Comparison of ENCODE assay signal across 14 cellular contexts in the genomic region with DNA sequence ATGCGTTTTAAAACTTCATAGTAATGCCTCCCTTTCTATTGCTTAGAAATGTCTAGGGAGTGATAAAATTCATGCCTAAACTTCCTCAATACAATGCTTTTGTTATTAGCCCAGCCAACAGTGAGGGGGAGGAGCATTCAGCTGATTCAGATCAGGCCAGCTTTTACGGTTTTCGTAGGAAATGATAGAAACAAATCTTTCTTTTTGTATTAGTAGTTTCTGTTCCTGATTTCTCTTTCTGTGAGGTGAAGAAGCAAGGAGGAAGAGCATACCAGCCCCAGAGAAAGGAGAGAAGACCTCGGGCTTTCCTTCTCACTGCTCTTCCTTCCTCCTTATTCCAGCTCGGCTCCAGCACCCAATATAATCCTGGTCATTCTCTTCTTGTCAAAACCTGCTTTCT. TPM values are rescaled to one million over a fixed set of nuclear protein-coding genes. Genes with fewer than 3 reads are reported as not detected.
DNase-seq lines count a peak whose midpoint lies in the region; ATAC-seq, FAIRE-seq and TF ChIP-seq lines count a peak whose summit lies in the region.
"Had no signal": no experiment of that assay in that cellular context is flagged by ENCODE, and none has a peak within 500 bp of the region (broad histone marks: within the 10 kb centered on the region; RNA-seq: fewer than 3 reads in every experiment).

No MANE protein-coding gene starts in this region.

- ATAC-seq in GM19351 (IDR thresholded peaks at IDR 0.05; ENCODE audit: unreplicated experiment) (peak; percentile 87), HG02884 (IDR thresholded peaks at IDR 0.05; ENCODE audit: unreplicated experiment) (peak; percentile 96), SK-N-SH treated with all-trans-retinoic acid at 6 μM for 48 hours (no peak)
- ATAC-seq: stimulated activated naive CD8-positive, alpha-beta T cell treated with anti-CD3 and anti-CD28 coated beads, Interleukin-15, amount 100 ng/mL, for 72 hours had no signal

- peaks cover 0 to 4% (median 0%) of the 10 kb centered on the region in 11 experiments; a peak in 1 of 22 replicates for H4K20me1 ChIP-seq in BLaER1 treated with 17β-estradiol and CSF1 and Interleukin-3, amounts not matched to agents 10 nM and 100 nM

- TF ChIP-seq POLR2A in NB4 (IDR thresholded peaks at IDR 0.05; ENCODE audit: extremely low read depth, insufficient read length): no peak

- TF ChIP-seq CTCF in NB4 (IDR thresholded peaks at IDR 0.05; ENCODE audit: low read depth, low read length) (no peak), GM10266 (IDR thresholded peaks at IDR 0.05; ENCODE audit: control insufficient read depth, insufficient read depth, low read depth, missing control alignments) (no peak)

- H3K4me1 ChIP-seq in BLaER1 treated with 17β-estradiol and CSF1 and Interleukin-3, amounts not matched to agents 10 nM and 100 nM: peaks cover 8 to 24% (median 14%) of the 10 kb centered on the region in 10 experiments; a peak in 19 of 20 replicates
- H3K4me1 ChIP-seq in SJCRH30: no peaks in the 10 kb centered on the region

- no peaks in the 10 kb centered on the region for H3K27me3 ChIP-seq in BLaER1 treated with 17β-estradiol and CSF1 and Interleukin-3, amounts not matched to agents 10 nM and 100 nM
- 0 out of 2 replicates have a peak, but pooled peaks cover 6% of the 10 kb centered on the region for H3K27me3 ChIP-seq in SJCRH30

- peak overlapping the region in 7 of 11 experiments; percentile 11 to 64 (median 43); a peak in 9 of 22 replicates for H3K27ac ChIP-seq in BLaER1 treated with 17β-estradiol and CSF1 and Interleukin-3, amounts not matched to agents 10 nM and 100 nM
- no peak overlapping the region for H3K27ac ChIP-seq in SJCRH30
- H3K27ac ChIP-seq: RWPE1, spleen had no signal

- no peak for FAIRE-seq in HTR-8/SVneo (lab: Jason Lieb, UNC)

- H3K36me3 ChIP-seq in BLaER1 treated with 17β-estradiol and CSF1 and Interleukin-3, amounts not matched to agents 10 nM and 100 nM: no peaks in the 10 kb centered on the region
- no peaks in the 10 kb centered on the region for H3K36me3 ChIP-seq in SJCRH30
- H3K36me3 ChIP-seq: spleen had no signal

- peak overlapping the region; percentile 34 to 91 (median 65); a peak in 20 of 22 replicates for H3K4me2 ChIP-seq in BLaER1 treated with 17β-estradiol and CSF1 and Interleukin-3, amounts not matched to agents 10 nM and 100 nM

- peak overlapping the region in 3 of 11 experiments; percentile 16 to 30 (median 28); a peak in 3 of 22 replicates for H3K9ac ChIP-seq in BLaER1 treated with 17β-estradiol and CSF1 and Interleukin-3, amounts not matched to agents 10 nM and 100 nM

- H3K9me3 ChIP-seq in BLaER1 treated with 17β-estradiol and CSF1 and Interleukin-3, amounts not matched to agents 10 nM and 100 nM (replicated peaks in 1 of 11): no peaks in the 10 kb centered on the region
- H3K9me3 ChIP-seq in SJCRH30 (replicated peaks): no peaks in the 10 kb centered on the region
- H3K9me3 ChIP-seq: spleen had no signal

- peak overlapping the region in 1 of 10 experiments; percentile 1; a peak in 1 of 20 replicates for H3K4me3 ChIP-seq in BLaER1 treated with 17β-estradiol and CSF1 and Interleukin-3, amounts not matched to agents 10 nM and 100 nM
- H3K4me3 ChIP-seq in NB4 (ENCODE audit: low read depth, low read length) (no peak overlapping the region), SJCRH30 (no peak overlapping the region)
- H3K4me3 ChIP-seq: spleen had no signal

- DNase-seq in NB4 (ENCODE audit: low read depth): peak; percentile 61
- no peak for DNase-seq in GM10266 (ENCODE audit: extremely low spot score)
- no peak for DNase-seq in HTR-8/SVneo (ENCODE audit: insufficient read length, low spot score)
- no peak for DNase-seq in SJCRH30
- DNase-seq: Kasumi-1; spleen; stimulated activated naive CD8-positive, alpha-beta T cell treated with anti-CD3 and anti-CD28 coated beads, Interleukin-15, amount 100 ng/mL, for 72 hours had no signal

TF ChIP-seq in SK-N-SH treated with all-trans-retinoic acid at 6 μM for 48 hours, 23 proteins besides CTCF, POLR2A, EP300 and RAD21:
- TF ChIP-seq ZFP3 (CRISPR knock-in tag; IDR thresholded peaks at IDR 0.05) (no peak), PPARA (CRISPR knock-in tag; IDR thresholded peaks at IDR 0.05; ENCODE audit: borderline replicate concordance) (no peak), ISL1 (CRISPR knock-in tag; IDR thresholded peaks at IDR 0.05) (no peak), ZNF8 (CRISPR knock-in tag; IDR thresholded peaks at IDR 0.05) (no peak), TOX (CRISPR knock-in tag; IDR thresholded peaks at IDR 0.05; ENCODE audit: borderline replicate concordance) (no peak), GLIS3 (CRISPR knock-in tag; IDR thresholded peaks at IDR 0.05) (no peak), ZNF70 (CRISPR knock-in tag; IDR thresholded peaks at IDR 0.05) (no peak), SNAI2 (CRISPR knock-in tag; IDR thresholded peaks at IDR 0.05) (no peak), BACH2 (CRISPR knock-in tag; IDR thresholded peaks at IDR 0.05; ENCODE audit: borderline replicate concordance) (no peak), ESRRG (CRISPR knock-in tag; IDR thresholded peaks at IDR 0.05) (no peak), TCF4 (CRISPR knock-in tag; IDR thresholded peaks at IDR 0.05; ENCODE audit: borderline replicate concordance) (no peak), OSR1 (CRISPR knock-in tag; IDR thresholded peaks at IDR 0.05) (no peak)
- TF ChIP-seq, protein P1, sequence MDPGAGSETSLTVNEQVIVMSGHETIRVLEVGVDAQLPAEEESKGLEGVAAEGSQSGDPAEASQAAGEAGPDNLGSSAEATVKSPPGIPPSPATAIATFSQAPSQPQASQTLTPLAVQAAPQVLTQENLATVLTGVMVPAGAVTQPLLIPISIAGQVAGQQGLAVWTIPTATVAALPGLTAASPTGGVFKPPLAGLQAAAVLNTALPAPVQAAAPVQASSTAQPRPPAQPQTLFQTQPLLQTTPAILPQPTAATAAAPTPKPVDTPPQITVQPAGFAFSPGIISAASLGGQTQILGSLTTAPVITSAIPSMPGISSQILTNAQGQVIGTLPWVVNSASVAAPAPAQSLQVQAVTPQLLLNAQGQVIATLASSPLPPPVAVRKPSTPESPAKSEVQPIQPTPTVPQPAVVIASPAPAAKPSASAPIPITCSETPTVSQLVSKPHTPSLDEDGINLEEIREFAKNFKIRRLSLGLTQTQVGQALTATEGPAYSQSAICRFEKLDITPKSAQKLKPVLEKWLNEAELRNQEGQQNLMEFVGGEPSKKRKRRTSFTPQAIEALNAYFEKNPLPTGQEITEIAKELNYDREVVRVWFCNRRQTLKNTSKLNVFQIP (CRISPR knock-in tag; IDR thresholded peaks at IDR 0.05; ENCODE audit: borderline replicate concordance, low read depth): no peak
- TF ChIP-seq, protein P2, sequence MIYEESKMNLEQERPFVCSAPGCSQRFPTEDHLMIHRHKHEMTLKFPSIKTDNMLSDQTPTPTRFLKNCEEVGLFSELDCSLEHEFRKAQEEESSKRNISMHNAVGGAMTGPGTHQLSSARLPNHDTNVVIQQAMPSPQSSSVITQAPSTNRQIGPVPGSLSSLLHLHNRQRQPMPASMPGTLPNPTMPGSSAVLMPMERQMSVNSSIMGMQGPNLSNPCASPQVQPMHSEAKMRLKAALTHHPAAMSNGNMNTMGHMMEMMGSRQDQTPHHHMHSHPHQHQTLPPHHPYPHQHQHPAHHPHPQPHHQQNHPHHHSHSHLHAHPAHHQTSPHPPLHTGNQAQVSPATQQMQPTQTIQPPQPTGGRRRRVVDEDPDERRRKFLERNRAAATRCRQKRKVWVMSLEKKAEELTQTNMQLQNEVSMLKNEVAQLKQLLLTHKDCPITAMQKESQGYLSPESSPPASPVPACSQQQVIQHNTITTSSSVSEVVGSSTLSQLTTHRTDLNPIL (CRISPR knock-in tag; IDR thresholded peaks at IDR 0.05; ENCODE audit: low read depth): no peak
- TF ChIP-seq, protein P3, sequence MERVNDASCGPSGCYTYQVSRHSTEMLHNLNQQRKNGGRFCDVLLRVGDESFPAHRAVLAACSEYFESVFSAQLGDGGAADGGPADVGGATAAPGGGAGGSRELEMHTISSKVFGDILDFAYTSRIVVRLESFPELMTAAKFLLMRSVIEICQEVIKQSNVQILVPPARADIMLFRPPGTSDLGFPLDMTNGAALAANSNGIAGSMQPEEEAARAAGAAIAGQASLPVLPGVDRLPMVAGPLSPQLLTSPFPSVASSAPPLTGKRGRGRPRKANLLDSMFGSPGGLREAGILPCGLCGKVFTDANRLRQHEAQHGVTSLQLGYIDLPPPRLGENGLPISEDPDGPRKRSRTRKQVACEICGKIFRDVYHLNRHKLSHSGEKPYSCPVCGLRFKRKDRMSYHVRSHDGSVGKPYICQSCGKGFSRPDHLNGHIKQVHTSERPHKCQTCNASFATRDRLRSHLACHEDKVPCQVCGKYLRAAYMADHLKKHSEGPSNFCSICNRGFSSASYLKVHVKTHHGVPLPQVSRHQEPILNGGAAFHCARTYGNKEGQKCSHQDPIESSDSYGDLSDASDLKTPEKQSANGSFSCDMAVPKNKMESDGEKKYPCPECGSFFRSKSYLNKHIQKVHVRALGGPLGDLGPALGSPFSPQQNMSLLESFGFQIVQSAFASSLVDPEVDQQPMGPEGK (CRISPR knock-in tag; IDR thresholded peaks at IDR 0.05; ENCODE audit: borderline replicate concordance): no peak
TF ChIP-seq in SK-N-SH treated with all-trans-retinoic acid at 6 μM for 48 hours: peak in this region for 0.

RNA-seq across cellular contexts. Expression of gene ITPRID1, which starts 35.1 kb away (rescaled TPM):
- total RNA-seq in SJCRH30 (2014; rRNA removed; shearing (Covaris generic)): not detected in 2 replicates
- total RNA-seq: fibroblast of villous mesenchyme, mesothelial cell of epicardium, spleen had no signal
